In the genomic region with DNA sequence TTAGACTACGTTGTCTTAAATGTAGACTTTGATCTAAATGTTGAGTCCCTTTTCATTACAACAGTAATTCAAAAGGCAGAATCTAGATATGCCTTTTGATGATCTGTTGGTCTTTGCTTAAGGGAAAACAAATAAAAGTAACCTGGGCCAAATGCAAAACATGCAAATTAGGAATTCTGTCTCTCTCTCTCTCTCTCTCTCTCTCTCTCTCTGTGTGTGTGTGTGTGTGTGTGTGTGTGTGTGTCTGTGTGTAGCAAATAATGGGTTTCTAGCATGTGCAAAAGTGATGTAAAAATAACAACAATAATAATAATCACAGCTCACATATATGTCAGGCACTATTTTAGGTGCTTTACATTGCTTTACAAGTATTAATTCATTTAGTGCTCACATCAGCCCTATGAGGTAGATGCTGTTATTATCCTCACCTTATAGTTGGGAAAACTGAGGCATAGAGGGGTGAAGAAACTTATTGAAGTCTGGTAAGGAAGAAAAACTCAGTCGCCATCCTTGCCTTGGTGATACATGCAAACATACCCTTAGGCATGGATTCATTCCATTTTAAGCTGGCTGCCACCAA, we compare ENCODE assay signal across 9 cellular contexts.
DNase-seq lines count a peak whose midpoint lies in the region; ATAC-seq and TF ChIP-seq lines count a peak whose summit lies in the region.
"Had no signal": no experiment of that assay in that cellular context is flagged by ENCODE, and none has a peak within 500 bp of the region (broad histone marks: within the 10 kb centered on the region; RNA-seq: fewer than 3 reads in every experiment).

No MANE protein-coding gene starts in this region.

- no peaks in the 10 kb centered on the region for H3K36me3 ChIP-seq in ACC112 (ENCODE audit: insufficient read depth, low read length)
- H3K36me3 ChIP-seq in mucosa of rectum (ENCODE audit: control insufficient read depth in 2 of 2, insufficient read depth in 2 of 2, low read length in 2 of 2): no peaks in the 10 kb centered on the region

- H3K79me2 ChIP-seq in ACC112 (ENCODE audit: control insufficient read depth, insufficient read depth, low read length, unreplicated experiment): no peaks in the 10 kb centered on the region

- no peak overlapping the region for H3K27ac ChIP-seq in ACC112 (ENCODE audit: low read depth, low read length)
- H3K27ac ChIP-seq in mucosa of rectum (ENCODE audit: low read depth in 2 of 2, low read length in 2 of 2): peak overlapping the region; percentile 65 to 69

- POLR2A ChIA-PET in activated CD8-positive, alpha-beta T cell treated with anti-CD3 and anti-CD28 coated beads for 36 hours (lab: Charles Lee): interaction anchor here (0.5 to 1.3 kb wide), 9 partner anchors 11 to 140 kb away, joined by 3 to 8 read pairs (median 3); no protein-coding TSS in a partner anchor

- no peak overlapping the region for H3K4me3 Mint-ChIP-seq in HFFc6
- peak overlapping the region; percentile 10 for H3K4me3 Mint-ChIP-seq in activated CD8-positive, alpha-beta T cell treated with anti-CD3 and anti-CD28 coated beads for 36 hours

- H3K9me3 ChIP-seq in mucosa of rectum (ENCODE audit: control insufficient read depth in 2 of 2, low read length in 2 of 2): no peaks in the 10 kb centered on the region

- H3K4me1 Mint-ChIP-seq in HFFc6 (ENCODE audit: low read depth): peaks cover 55% of the 10 kb centered on the region
- peaks cover 65% of the 10 kb centered on the region for H3K4me1 Mint-ChIP-seq in activated CD8-positive, alpha-beta T cell treated with anti-CD3 and anti-CD28 coated beads for 36 hours (ENCODE audit: low read depth)

- no peaks in the 10 kb centered on the region for H3K9me3 Mint-ChIP-seq in HFFc6
- no peaks in the 10 kb centered on the region for H3K9me3 Mint-ChIP-seq in activated CD8-positive, alpha-beta T cell treated with anti-CD3 and anti-CD28 coated beads for 36 hours

- no peak for TF ChIP-seq CTCF in HFFc6 (IDR thresholded peaks at IDR 0.05)
- no peak for TF ChIP-seq CTCF in activated CD8-positive, alpha-beta T cell treated with anti-CD3 and anti-CD28 coated beads for 36 hours (IDR thresholded peaks at IDR 0.05)

- CTCF ChIA-PET in activated CD8-positive, alpha-beta T cell treated with anti-CD3 and anti-CD28 coated beads for 36 hours (lab: Charles Lee): interaction anchor here (1.0 to 2.3 kb wide), 9 partner anchors 14 to 186 kb away, joined by 3 to 10 read pairs (median 3); no protein-coding TSS in a partner anchor

- no peaks in the 10 kb centered on the region for H3K27me3 Mint-ChIP-seq in HFFc6 (ENCODE audit: insufficient read depth)
- no peaks in the 10 kb centered on the region for H3K27me3 Mint-ChIP-seq in activated CD8-positive, alpha-beta T cell treated with anti-CD3 and anti-CD28 coated beads for 36 hours

- H3K9ac ChIP-seq in mucosa of rectum (ENCODE audit: low read depth in 1 of 2, low read length in 2 of 2): no peak overlapping the region

- DNase-seq in HFFc6 (no peak), SW480 (ENCODE audit: low spot score) (no peak)
- no peak for DNase-seq in activated CD8-positive, alpha-beta T cell treated with anti-CD3 and anti-CD28 coated beads for 36 hours
- DNase-seq: amniotic stem cell had no signal

- H3K4me1 ChIP-seq in ACC112 (ENCODE audit: control insufficient read depth, insufficient read depth, low read length, unreplicated experiment): peaks cover 26% of the 10 kb centered on the region
- peaks cover 30 to 38% of the 10 kb centered on the region in 2 donors for H3K4me1 ChIP-seq in mucosa of rectum (ENCODE audit: control insufficient read depth in 2 of 2, insufficient read depth in 2 of 2, low read length in 2 of 2)

- ATAC-seq in activated CD8-positive, alpha-beta T cell treated with anti-CD3 and anti-CD28 coated beads for 36 hours: no peak
- ATAC-seq in HG02623 (IDR thresholded peaks at IDR 0.05; ENCODE audit: unreplicated experiment): no peak
- no peak for ATAC-seq in HG03432 (IDR thresholded peaks at IDR 0.05; ENCODE audit: unreplicated experiment)
- ATAC-seq in GM19035 (IDR thresholded peaks at IDR 0.05; ENCODE audit: unreplicated experiment): no peak

- H3K4me3 ChIP-seq in ACC112 (ENCODE audit: low read depth, low read length): no peak overlapping the region
- H3K4me3 ChIP-seq in mucosa of rectum (ENCODE audit: low read length in 2 of 2): peak overlapping the region in 1 of 2 donors; percentile 41

- intact Hi-C loops in activated CD8-positive, alpha-beta T cell treated with anti-CD3 and anti-CD28 coated beads for 36 hours (cut with micrococcal nuclease): loop anchor here (5.0 to 10.0 kb wide), 4 partner anchors 78 to 183 kb away; no protein-coding TSS in a partner anchor

- peak overlapping the region; percentile 12 for H2AFZ ChIP-seq in ACC112 (ENCODE audit: low read length, unreplicated experiment)

- H3K27me3 ChIP-seq in ACC112 (ENCODE audit: insufficient read depth, low read length) (no peaks in the 10 kb centered on the region), mucosa of rectum (ENCODE audit: control insufficient read depth in 2 of 2, insufficient read depth in 2 of 2, low read length in 2 of 2) (no peaks in the 10 kb centered on the region)

- no peaks in the 10 kb centered on the region for H3K36me3 Mint-ChIP-seq in HFFc6 (ENCODE audit: low read depth)
- no peaks in the 10 kb centered on the region for H3K36me3 Mint-ChIP-seq in activated CD8-positive, alpha-beta T cell treated with anti-CD3 and anti-CD28 coated beads for 36 hours (ENCODE audit: low read depth)

- peak overlapping the region; percentile 98; the same call in 1 of the 2 replicates for H3K27ac Mint-ChIP-seq in HFFc6
- peak overlapping the region; percentile 97 for H3K27ac Mint-ChIP-seq in activated CD8-positive, alpha-beta T cell treated with anti-CD3 and anti-CD28 coated beads for 36 hours
